ENCODE assay signal across 8 cellular contexts in the genomic region with DNA sequence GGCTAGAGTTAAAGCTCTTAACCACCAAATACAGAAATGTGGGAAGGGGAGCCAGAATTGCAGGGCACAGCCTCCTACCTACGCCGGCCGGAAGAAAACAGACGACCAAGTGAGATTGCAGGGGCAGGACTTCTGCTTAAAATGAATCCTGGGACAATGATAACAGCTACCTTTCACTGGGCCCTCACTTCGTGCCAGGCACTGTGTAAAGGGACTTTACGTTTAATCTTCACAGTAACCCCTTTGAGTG. TPM values are rescaled to one million over a fixed set of nuclear protein-coding genes. Genes with fewer than 3 reads are reported as not detected.
DNase-seq lines count a peak whose midpoint lies in the region; ATAC-seq and TF ChIP-seq lines count a peak whose summit lies in the region.

TSS of gene GNAT2 (minus strand) at position 212 of the 250 bp plus-strand sequence. CDS start 6,746 bp downstream, outside the sequence.

- H3K27me3 ChIP-seq in BLaER1 treated with 17β-estradiol and CSF1 and Interleukin-3, amounts not matched to agents 10 nM and 100 nM, result no peaks in the 10 kb centered on the region
- H3K27me3 ChIP-seq in Loucy (ENCODE audit: insufficient read depth, low read length, poor library complexity, severe bottlenecking), result no peaks in the 10 kb centered on the region
- no peaks in the 10 kb centered on the region for H3K27me3 ChIP-seq in ectodermal cell (ENCODE audit: control insufficient read depth, insufficient read depth, low read length, poor library complexity, severe bottlenecking)
- H3K27me3 ChIP-seq in neural cell (ENCODE audit: insufficient read depth, low read depth, low read length), result no peaks in the 10 kb centered on the region

- peak within 1 kb of the TSS; percentile 84 to 94 (median 90) for H3K9ac ChIP-seq in BLaER1 treated with 17β-estradiol and CSF1 and Interleukin-3, amounts not matched to agents 10 nM and 100 nM
- H3K9ac ChIP-seq in Loucy (ENCODE audit: low read depth, low read length, poor library complexity, severe bottlenecking) (peak within 1 kb of the TSS; percentile 80), neural cell (ENCODE audit: low read length) (peak within 1 kb of the TSS; percentile 86)

- peak within 1 kb of the TSS; percentile 87 to 100 (median 97) for H3K4me2 ChIP-seq in BLaER1 treated with 17β-estradiol and CSF1 and Interleukin-3, amounts not matched to agents 10 nM and 100 nM
- H3K4me2 ChIP-seq in Loucy (ENCODE audit: low read depth, low read length, poor library complexity, severe bottlenecking), result peak within 1 kb of the TSS; percentile 90
- H3K4me2 ChIP-seq in neural cell (ENCODE audit: low read length), result peak within 1 kb of the TSS; percentile 97

- H3K36me3 ChIP-seq in BLaER1 treated with 17β-estradiol and CSF1 and Interleukin-3, amounts not matched to agents 10 nM and 100 nM, result no peaks in the 10 kb centered on the region; a peak in 1 of 22 replicates
- H3K36me3 ChIP-seq in Loucy (ENCODE audit: insufficient read depth, low read length), result no peaks in the 10 kb centered on the region
- no peaks in the 10 kb centered on the region for H3K36me3 ChIP-seq in ectodermal cell (ENCODE audit: control insufficient read depth, insufficient read depth, low read length)
- H3K36me3 ChIP-seq in neural cell (ENCODE audit: insufficient read depth, low read length), result no peaks in the 10 kb centered on the region

- DNase-seq in foreskin melanocyte (no peak), cerebellar nuclear complex (lab: John Stamatoyannopoulos, UW) (no peak)
- DNase-seq in stimulated activated CD8-positive, alpha-beta memory T cell treated with anti-CD3 and anti-CD28 coated beads, Interleukin-4, amount 100 ng/mL, for 48 hours, result no peak

- WGBS in ectodermal cell, 2 experiments, result 27 to 28% methylated on average over 6 of the region's 6 CpGs

- H3F3A ChIP-seq in Loucy (ENCODE audit: low read depth), result no peaks in the 10 kb centered on the region
- H3F3A ChIP-seq in neural cell (ENCODE audit: insufficient read depth, low read length, poor library complexity, severe bottlenecking), result no peaks in the 10 kb centered on the region

- peak within 1 kb of the TSS; percentile 85 for H2AFZ ChIP-seq in Loucy (ENCODE audit: low read length)
- peak within 1 kb of the TSS; percentile 75 for H2AFZ ChIP-seq in neural cell (ENCODE audit: low read depth, low read length)

- H3K9me3 ChIP-seq in BLaER1 treated with 17β-estradiol and CSF1 and Interleukin-3, amounts not matched to agents 10 nM and 100 nM (replicated peaks in 1 of 11), result no peaks in the 10 kb centered on the region
- H3K9me3 ChIP-seq in Loucy (ENCODE audit: insufficient read depth, low read depth, low read length), result no peaks in the 10 kb centered on the region
- no peaks in the 10 kb centered on the region for H3K9me3 ChIP-seq in ectodermal cell (ENCODE audit: control insufficient read depth, low read length)
- no peaks in the 10 kb centered on the region for H3K9me3 ChIP-seq in neural cell (ENCODE audit: low read length)

- TF ChIP-seq EP300 in neural cell (conservative IDR thresholded peaks at IDR 0.05; ENCODE audit: poor library complexity, severe bottlenecking), result no peak

- peak within 1 kb of the TSS; percentile 83 to 95 (median 89) for H3K4me3 ChIP-seq in BLaER1 treated with 17β-estradiol and CSF1 and Interleukin-3, amounts not matched to agents 10 nM and 100 nM
- H3K4me3 ChIP-seq in Loucy (ENCODE audit: low read length, poor library complexity, severe bottlenecking) (peak within 1 kb of the TSS; percentile 93), ectodermal cell (ENCODE audit: insufficient read depth, low read depth, low read length) (peak within 1 kb of the TSS; percentile 84), neural cell (ENCODE audit: low read length) (peak within 1 kb of the TSS; percentile 66)

- no peak for TF ChIP-seq RAD21 in neural cell (conservative IDR thresholded peaks at IDR 0.05)

- H3K79me2 ChIP-seq in Loucy (ENCODE audit: insufficient read depth, low read length), result peaks cover 46% of the 10 kb centered on the region
- H3K79me2 ChIP-seq in neural cell (replicated peaks; ENCODE audit: insufficient read depth, low read length), result peaks cover 38% of the 10 kb centered on the region

- H3K27ac ChIP-seq in BLaER1 treated with 17β-estradiol and CSF1 and Interleukin-3, amounts not matched to agents 10 nM and 100 nM, result peak within 1 kb of the TSS; percentile 83 to 96 (median 91)
- H3K27ac ChIP-seq in ectodermal cell (ENCODE audit: insufficient read depth, low read depth, low read length, poor library complexity, severe bottlenecking) (peak within 1 kb of the TSS; percentile 65), neural cell (ENCODE audit: low read length) (peak within 1 kb of the TSS; percentile 94)

- H3K9me2 ChIP-seq in Loucy (replicated peaks; ENCODE audit: low read depth, low read length), result no peaks in the 10 kb centered on the region
- no peaks in the 10 kb centered on the region for H3K9me2 ChIP-seq in neural cell (ENCODE audit: insufficient read depth, low read length)

- TF ChIP-seq CTCF in Loucy (conservative IDR thresholded peaks at IDR 0.05; ENCODE audit: low read length), result no peak
- TF ChIP-seq CTCF in neural cell (IDR thresholded peaks at IDR 0.05; ENCODE audit: poor library complexity, severe bottlenecking), result no peak

- ATAC-seq in GM21381 (IDR thresholded peaks at IDR 0.05; ENCODE audit: unreplicated experiment), result no peak

- H3K4me1 ChIP-seq in BLaER1 treated with 17β-estradiol and CSF1 and Interleukin-3, amounts not matched to agents 10 nM and 100 nM, result peaks cover 65 to 82% (median 78%) of the 10 kb centered on the region in 10 experiments
- peaks cover 60% of the 10 kb centered on the region for H3K4me1 ChIP-seq in Loucy (ENCODE audit: insufficient read depth, low read length, poor library complexity, severe bottlenecking)
- H3K4me1 ChIP-seq in ectodermal cell (ENCODE audit: control insufficient read depth, insufficient read depth, low read length), result peaks cover 30% of the 10 kb centered on the region

- H4K20me1 ChIP-seq in BLaER1 treated with 17β-estradiol and CSF1 and Interleukin-3, amounts not matched to agents 10 nM and 100 nM, result peaks cover 24 to 35% (median 30%) of the 10 kb centered on the region in 11 experiments; a peak in 19 of 22 replicates
- H4K20me1 ChIP-seq in Loucy (ENCODE audit: insufficient read depth, low read length, poor library complexity, severe bottlenecking) (peaks cover 25% of the 10 kb centered on the region), neural cell (ENCODE audit: insufficient read depth) (no peaks in the 10 kb centered on the region)

TF ChIP-seq in neural cell, 6 proteins besides CTCF, POLR2A, EP300 and RAD21:
- TF ChIP-seq POLR2AphosphoS5 (IDR thresholded peaks at IDR 0.05) (no peak), EZH2 (IDR thresholded peaks at IDR 0.05; ENCODE audit: borderline replicate concordance, insufficient read depth, low read length, poor library complexity, severe bottlenecking) (no peak), REST (IDR thresholded peaks at IDR 0.05; ENCODE audit: borderline replicate concordance) (no peak), SMC3 (conservative IDR thresholded peaks at IDR 0.05; ENCODE audit: poor library complexity) (no peak)

RNA-seq across cellular contexts. Expression of gene GNAT2, which starts in this region (rescaled TPM):
- polyA plus RNA-seq in ectodermal cell (2013, experiment 1 of 4), result not detected
- polyA plus RNA-seq in ectodermal cell (2013, experiment 2 of 4), result not detected
- not detected for polyA plus RNA-seq in ectodermal cell (2013, experiment 3 of 4)
- polyA plus RNA-seq in ectodermal cell (2013, experiment 4 of 4), result not detected
- 1.5 TPM in 1 of 2 replicates, not detected in the other for polyA plus RNA-seq in neural cell
- polyA minus RNA-seq in neural cell, result not detected in 2 replicates
